ENCODE assay signal across 26 cellular contexts in the genomic region with DNA sequence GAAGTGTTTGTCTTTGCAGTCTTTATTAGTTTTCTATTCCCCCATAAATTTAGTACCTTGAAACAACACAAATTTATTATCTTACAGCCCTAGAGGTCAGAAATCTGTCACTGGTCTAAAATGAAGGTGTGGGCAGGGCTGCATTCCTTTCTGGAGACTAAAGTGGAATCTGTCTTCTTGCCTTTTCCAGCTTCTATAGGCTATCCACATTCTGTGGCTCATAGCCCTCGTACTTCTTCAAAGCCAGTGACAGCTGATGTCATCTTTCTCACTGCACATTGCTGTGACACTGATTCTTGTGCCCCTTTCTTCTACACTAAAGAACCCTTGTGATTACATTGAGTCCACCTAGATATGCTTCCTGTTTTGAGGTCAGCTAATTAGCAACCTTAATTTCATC. TPM values are rescaled to one million over a fixed set of nuclear protein-coding genes. Genes with fewer than 3 reads are reported as not detected.
A peak's percentile ranks its signal among the peaks of the same experiment; 100 is the strongest.
DNase-seq lines count a peak whose midpoint lies in the region; FAIRE-seq and TF ChIP-seq lines count a peak whose summit lies in the region.
"Had no signal": no experiment of that assay in that cellular context is flagged by ENCODE, and none has a peak within 500 bp of the region (broad histone marks: within the 10 kb centered on the region; RNA-seq: fewer than 3 reads in every experiment).

No MANE protein-coding gene starts in this region.

- no peak overlapping the region for H3K14ac ChIP-seq in neuronal stem cell (ENCODE audit: low read length)

- H2AFZ ChIP-seq in GM23248, result peak overlapping the region; percentile 4; the same call in 1 of the 2 replicates
- peak overlapping the region; percentile 1 for H2AFZ ChIP-seq in neuronal stem cell (ENCODE audit: low read length)
- H2AFZ ChIP-seq: parathyroid adenoma had no signal

- H3K9ac ChIP-seq in GM23248, result no peak overlapping the region
- no peak overlapping the region for H3K9ac ChIP-seq in neuronal stem cell (ENCODE audit: low read depth, low read length, poor library complexity)
- H3K9ac ChIP-seq: parathyroid adenoma had no signal

- H3K9me3 ChIP-seq in GM23248 (ENCODE audit: low read depth) (no peaks in the 10 kb centered on the region), neuronal stem cell (replicated peaks in 1 of 2; ENCODE audit: control insufficient read depth in 2 of 2, insufficient read depth in 1 of 2, low read depth in 1 of 2, low read length in 2 of 2) (no peaks in the 10 kb centered on the region)
- H3K9me3 ChIP-seq: SJCRH30, testis had no signal

- H2BK12ac ChIP-seq in neuronal stem cell (ENCODE audit: low read length), result no peak overlapping the region

- DNase-seq in GM23248 (peak; percentile 48), NCI-H226 (peak; percentile 29), bronchial epithelial cell (ENCODE audit: low read depth) (peak; percentile 27), neuronal stem cell (ENCODE audit: low spot score) (no peak), KG1 (lab: John Stamatoyannopoulos, UW) (no peak), caudate nucleus (lab: John Stamatoyannopoulos, UW) (no peak)
- DNase-seq in activated CD4-positive, alpha-beta memory T cell treated with anti-CD3 and anti-CD28 coated beads for 36 hours, result no peak
- DNase-seq: activated CD4-positive, alpha-beta memory T cell treated with anti-CD3 and anti-CD28 coated beads, Interleukin-2, amount 10 ng/mL, durations not matched to agents 7 days and 5 days; activated CD4-positive, CD25-positive, alpha-beta regulatory T cell; activated naive CD4-positive, alpha-beta T cell; amniotic stem cell; CD4-positive, alpha-beta memory T cell; DMS79; foreskin melanocyte; kidney; mesendoderm; naive thymus-derived CD8-positive, alpha-beta T cell; NCI-H1436; NCI-H2171 treated with DMSO at 0.1 percent for 48 hours; SJCRH30; stimulated activated CD4-positive, alpha-beta T cell treated with anti-CD3 and anti-CD28 coated beads, Interleukin-1b, Interleukin-23, amount 100 ng/mL, for 48 hours; stimulated activated naive B cell treated with anti-CD40 and anti-IgM and Interleukin-4, amounts not matched to agents 10 μg/mL and 1 μg/mL and 100 μg/mL, for 72 hours; testis had no signal

- no peaks in the 10 kb centered on the region for H3K9me2 ChIP-seq in GM23248 (ENCODE audit: insufficient read depth)

- in situ Hi-C loops in GM23248 (cut with MboI), result no loop called here

- no peak overlapping the region for H3K23ac ChIP-seq in neuronal stem cell (ENCODE audit: low read depth, low read length, poor library complexity)

- peaks cover 26% of the 10 kb centered on the region for H3F3A ChIP-seq in GM23248 (ENCODE audit: insufficient read depth)

- no peaks in the 10 kb centered on the region for H3K79me2 ChIP-seq in GM23248 (ENCODE audit: insufficient read depth)
- H3K79me2 ChIP-seq: parathyroid adenoma had no signal

- no peak for TF ChIP-seq CTCF in bronchial epithelial cell (IDR thresholded peaks at IDR 0.05; ENCODE audit: insufficient read depth, low read length, severe bottlenecking)

- H3K4me3 ChIP-seq in GM23248 (no peak overlapping the region), bronchial epithelial cell (ENCODE audit: low read depth, low read length) (no peak overlapping the region), neuronal stem cell (ENCODE audit: low read length in 2 of 2) (no peak overlapping the region)
- H3K4me3 ChIP-seq: SJCRH30, testis had no signal

- no peak for FAIRE-seq in bronchial epithelial cell (lab: Jason Lieb, UNC)
- FAIRE-seq: kidney had no signal

- no peak overlapping the region for H4K8ac ChIP-seq in neuronal stem cell (ENCODE audit: low read depth, low read length)

- H3K27me3 ChIP-seq in GM23248 (replicated peaks; ENCODE audit: insufficient read depth) (no peaks in the 10 kb centered on the region), bronchial epithelial cell (ENCODE audit: control insufficient read depth, insufficient read depth, low read length) (no peaks in the 10 kb centered on the region), neuronal stem cell (ENCODE audit: control insufficient read depth in 3 of 3, insufficient read depth in 3 of 3, low read depth in 1 of 3, low read length in 3 of 3) (no peaks in the 10 kb centered on the region)
- H3K27me3 ChIP-seq: testis had no signal

- H3K9me3 Mint-ChIP-seq in activated CD4-positive, alpha-beta memory T cell treated with anti-CD3 and anti-CD28 coated beads for 36 hours, result no peaks in the 10 kb centered on the region
- H3K9me3 Mint-ChIP-seq: activated CD4-positive, alpha-beta memory T cell treated with anti-CD3 and anti-CD28 coated beads, Interleukin-2, amount 10 ng/mL, durations not matched to agents 7 days and 5 days; central memory CD8-positive, alpha-beta T cell had no signal

- no peak overlapping the region for H2BK120ac ChIP-seq in neuronal stem cell (ENCODE audit: low read depth, low read length)

- POLR2A ChIA-PET in activated CD4-positive, alpha-beta memory T cell treated with anti-CD3 and anti-CD28 coated beads for 36 hours (lab: Charles Lee), result no interaction called here

- H2BK5ac ChIP-seq in neuronal stem cell (ENCODE audit: low read length), result no peak overlapping the region

- no peaks in the 10 kb centered on the region for H4K20me1 ChIP-seq in GM23248 (ENCODE audit: insufficient read depth)

- no peak overlapping the region for H3K18ac ChIP-seq in neuronal stem cell (ENCODE audit: low read length)

- H3K4me1 ChIP-seq in GM23248 (ENCODE audit: insufficient read depth) (peaks cover 29% of the 10 kb centered on the region), neuronal stem cell (ENCODE audit: control insufficient read depth in 2 of 2, insufficient read depth in 1 of 2, low read depth in 1 of 2, low read length in 2 of 2) (no peaks in the 10 kb centered on the region)
- H3K4me1 ChIP-seq: parathyroid adenoma, testis had no signal

- intact Hi-C loops in activated CD4-positive, alpha-beta memory T cell treated with anti-CD3 and anti-CD28 coated beads for 36 hours (cut with micrococcal nuclease), result no loop called here

- H3K27ac Mint-ChIP-seq in activated CD4-positive, alpha-beta memory T cell treated with anti-CD3 and anti-CD28 coated beads for 36 hours, result no peak overlapping the region
- H3K27ac Mint-ChIP-seq: activated CD4-positive, alpha-beta memory T cell treated with anti-CD3 and anti-CD28 coated beads, Interleukin-2, amount 10 ng/mL, durations not matched to agents 7 days and 5 days; CD4-positive, alpha-beta memory T cell; naive thymus-derived CD8-positive, alpha-beta T cell; stimulated activated naive B cell treated with anti-CD40 and anti-IgM and Interleukin-4, amounts not matched to agents 10 μg/mL and 1 μg/mL and 100 μg/mL, for 72 hours had no signal

- no peaks in the 10 kb centered on the region for H3K79me1 ChIP-seq in neuronal stem cell (ENCODE audit: low read depth, low read length)

- H3K36me3 Mint-ChIP-seq in activated CD4-positive, alpha-beta memory T cell treated with anti-CD3 and anti-CD28 coated beads for 36 hours, result no peaks in the 10 kb centered on the region
- H3K36me3 Mint-ChIP-seq: CD4-positive, alpha-beta memory T cell; naive thymus-derived CD8-positive, alpha-beta T cell; stimulated activated naive B cell treated with anti-CD40 and anti-IgM and Interleukin-4, amounts not matched to agents 10 μg/mL and 1 μg/mL and 100 μg/mL, for 72 hours had no signal

- CTCF ChIA-PET in activated CD4-positive, alpha-beta memory T cell treated with anti-CD3 and anti-CD28 coated beads for 36 hours (lab: Charles Lee), result no interaction called here

- 12 to 16% methylated on average over 1 of the region's 1 CpG for WGBS in GM23248 (ENCODE audit: low coverage in 1 of 2, low lambda C conversion rate in 2 of 2, missing lambda C conversion rate in 2 of 2), 2 experiments
- no CpG with 5 or more reads among the region's 1 CpG for WGBS in neuronal stem cell (ENCODE audit: extremely low coverage in 2 of 2, insufficient read length in 2 of 2, insufficient replicate concordance in 1 of 2), 2 donors

- no peak overlapping the region for H4K91ac ChIP-seq in neuronal stem cell (ENCODE audit: low read depth, low read length, poor library complexity)

- peak overlapping the region; percentile 25 for H3K4me2 ChIP-seq in GM23248 (ENCODE audit: unreplicated experiment)
- no peak overlapping the region for H3K4me2 ChIP-seq in neuronal stem cell (ENCODE audit: insufficient read depth, low read length, poor library complexity, severe bottlenecking)

- no peak overlapping the region for H2BK15ac ChIP-seq in neuronal stem cell (ENCODE audit: low read length)

- H3K27ac ChIP-seq in GM23248 (peak overlapping the region; percentile 13), neuronal stem cell (replicated peaks; ENCODE audit: low read length) (no peak overlapping the region), caudate nucleus (ENCODE audit: low read depth, low read length) (no peak overlapping the region)
- H3K27ac ChIP-seq: epithelial cell of prostate, parathyroid adenoma, SJCRH30, testis had no signal

- H3K4me3 Mint-ChIP-seq in activated CD4-positive, alpha-beta memory T cell treated with anti-CD3 and anti-CD28 coated beads for 36 hours, result no peak overlapping the region
- H3K4me3 Mint-ChIP-seq: activated CD4-positive, alpha-beta memory T cell treated with anti-CD3 and anti-CD28 coated beads, Interleukin-2, amount 10 ng/mL, durations not matched to agents 7 days and 5 days; CD4-positive, alpha-beta memory T cell; central memory CD8-positive, alpha-beta T cell; naive thymus-derived CD8-positive, alpha-beta T cell; stimulated activated naive B cell treated with anti-CD40 and anti-IgM and Interleukin-4, amounts not matched to agents 10 μg/mL and 1 μg/mL and 100 μg/mL, for 72 hours had no signal

- H2AK5ac ChIP-seq in neuronal stem cell (ENCODE audit: low read depth, low read length), result no peak overlapping the region

- H3K27me3 Mint-ChIP-seq in activated CD4-positive, alpha-beta memory T cell treated with anti-CD3 and anti-CD28 coated beads for 36 hours, result no peaks in the 10 kb centered on the region
- H3K27me3 Mint-ChIP-seq: activated CD4-positive, alpha-beta memory T cell treated with anti-CD3 and anti-CD28 coated beads, Interleukin-2, amount 10 ng/mL, durations not matched to agents 7 days and 5 days; CD4-positive, alpha-beta memory T cell; central memory CD8-positive, alpha-beta T cell; stimulated activated naive B cell treated with anti-CD40 and anti-IgM and Interleukin-4, amounts not matched to agents 10 μg/mL and 1 μg/mL and 100 μg/mL, for 72 hours had no signal

- no peaks in the 10 kb centered on the region for H3K4me1 Mint-ChIP-seq in activated CD4-positive, alpha-beta memory T cell treated with anti-CD3 and anti-CD28 coated beads for 36 hours (ENCODE audit: low read depth)
- H3K4me1 Mint-ChIP-seq: activated CD4-positive, alpha-beta memory T cell treated with anti-CD3 and anti-CD28 coated beads, Interleukin-2, amount 10 ng/mL, durations not matched to agents 7 days and 5 days; CD4-positive, alpha-beta memory T cell; central memory CD8-positive, alpha-beta T cell; naive thymus-derived CD8-positive, alpha-beta T cell; stimulated activated naive B cell treated with anti-CD40 and anti-IgM and Interleukin-4, amounts not matched to agents 10 μg/mL and 1 μg/mL and 100 μg/mL, for 72 hours had no signal

- H3K36me3 ChIP-seq in GM23248 (ENCODE audit: low read depth), result no peaks in the 10 kb centered on the region
- no peaks in the 10 kb centered on the region for H3K36me3 ChIP-seq in bronchial epithelial cell (ENCODE audit: control insufficient read depth, insufficient read depth, low read length)
- H3K36me3 ChIP-seq in neuronal stem cell (replicated peaks in 1 of 2; ENCODE audit: control insufficient read depth in 2 of 2, insufficient read depth in 2 of 2, low read length in 2 of 2), result no peaks in the 10 kb centered on the region
- H3K36me3 ChIP-seq: SJCRH30 had no signal

- H3K4ac ChIP-seq in neuronal stem cell (ENCODE audit: low read length), result no peak overlapping the region

RNA-seq across cellular contexts. Expression of a gene that starts 23.2 kb away (rescaled TPM):
- 432 and 441 TPM in 2 replicates for total RNA-seq in GM23248 (2014; rRNA removed; shearing (Covaris generic))
- polyA plus RNA-seq in GM23248 (2016; fragmentation: Nextera tagmentation; extraction: Ambion mirVana), result 483 and 504 TPM in 2 replicates
- 2.7 and 32.6 TPM in 2 replicates for total RNA-seq in bronchial epithelial cell
- not detected for polyA plus RNA-seq in neuronal stem cell (2013, experiment 1 of 2)
- not detected for polyA plus RNA-seq in neuronal stem cell (2013, experiment 2 of 2)
- not detected for total RNA-seq in activated CD4-positive, alpha-beta memory T cell treated with anti-CD3 and anti-CD28 coated beads for 36 hours
- total RNA-seq: activated CD4-positive, alpha-beta memory T cell treated with anti-CD3 and anti-CD28 coated beads, Interleukin-2, amount 10 ng/mL, durations not matched to agents 7 days and 5 days; CD4-positive, alpha-beta memory T cell; naive thymus-derived CD8-positive, alpha-beta T cell had no signal
- polyA plus RNA-seq: CD4-positive, alpha-beta memory T cell; naive thymus-derived CD8-positive, alpha-beta T cell had no signal

Comparison
In these comparisons a context has a peak if more than half of its experiments do, and no peak if none do; other contexts are left out.
1. DNase-seq: peak in GM23248 (single experiment), NCI-H226 (single experiment) and bronchial epithelial cell (single experiment); none in neuronal stem cell (single experiment), activated CD4-positive, alpha-beta memory T cell treated with anti-CD3 and anti-CD28 coated beads for 36 hours (single experiment), KG1 (single experiment) and caudate nucleus (0 of 61).